8 cellular contexts compared by ENCODE assay signal in the genomic region with DNA sequence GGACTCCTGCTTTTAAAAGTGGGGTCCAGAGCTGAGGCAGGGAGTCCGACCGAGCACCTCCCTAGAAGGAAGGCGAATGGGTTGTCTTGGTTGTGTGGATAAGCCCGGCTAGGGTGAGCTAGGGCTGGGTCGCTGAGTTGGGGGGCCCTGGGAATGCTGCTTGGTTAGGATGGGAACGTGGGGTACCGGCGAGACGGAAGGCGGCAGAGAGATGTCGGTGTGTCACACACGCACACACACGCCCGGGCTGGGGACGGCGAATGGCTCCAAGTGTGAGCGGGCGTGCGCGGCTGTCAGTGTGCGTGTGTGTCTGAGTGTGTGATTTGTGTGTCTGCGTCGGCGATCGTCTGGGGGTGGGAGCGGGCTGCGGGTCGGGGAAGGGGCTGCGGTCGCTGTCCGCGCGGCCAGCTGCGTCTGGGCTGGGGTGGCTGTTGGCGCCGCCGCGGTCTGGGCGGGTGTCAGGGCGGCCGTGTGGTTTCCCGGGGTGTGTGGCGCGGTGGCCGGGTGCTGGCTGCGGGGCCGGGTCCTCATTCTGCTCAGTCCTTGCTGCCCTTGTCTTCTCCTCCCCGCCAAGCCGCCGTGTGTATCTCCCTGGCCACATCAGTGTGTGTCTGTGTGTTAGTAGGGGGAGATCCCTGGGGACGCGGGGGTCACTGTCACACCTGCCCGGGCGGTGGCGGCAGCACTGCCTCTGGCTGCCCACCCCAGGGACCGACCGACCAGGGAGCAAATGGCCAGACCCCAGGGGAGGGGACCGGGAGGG. TPM values are rescaled to one million over a fixed set of nuclear protein-coding genes. Genes with fewer than 3 reads are reported as not detected.
DNase-seq lines count a peak whose midpoint lies in the region; ATAC-seq, FAIRE-seq and TF ChIP-seq lines count a peak whose summit lies in the region.

No MANE protein-coding gene starts in this region.

- no peak overlapping the region for H3K27ac ChIP-seq in GM12878 (ENCODE audit: control insufficient read depth, insufficient read depth)
- no peak overlapping the region for H3K27ac ChIP-seq in naive thymus-derived CD4-positive, alpha-beta T cell (ENCODE audit: low read depth, low read length)

- in situ Hi-C loops in GM12878 (cut with MboI) = no loop called here

- no peak for TF ChIP-seq POLR2A in GM12878 (IDR thresholded peaks at IDR 0.05; ENCODE audit: low read depth, low read length)

- H3K9me3 ChIP-seq in GM12878 (replicated peaks; ENCODE audit: control insufficient read depth, insufficient read depth, low read length) = no peaks in the 10 kb centered on the region
- no peaks in the 10 kb centered on the region for H3K9me3 ChIP-seq in naive thymus-derived CD4-positive, alpha-beta T cell (ENCODE audit: control insufficient read depth in 2 of 3, low read length in 3 of 3)

- no peak for FAIRE-seq in GM12878 (lab: Jason Lieb, UNC)

- BruUV-seq in GM12878 (replicated peaks; lab: Mats Ljungman, UMichigan) = no TSS peak

- H3K4me2 ChIP-seq in GM12878 (ENCODE audit: control insufficient read depth, insufficient read depth) = peak overlapping the region; percentile 79

- POLR2A ChIA-PET in GM12878 (lab: Charles Lee) = interaction anchor here (1.5 kb wide), 1 partner anchor 15 kb away, joined by 4 read pairs; no protein-coding TSS in a partner anchor
- POLR2A ChIA-PET in naive thymus-derived CD4-positive, alpha-beta T cell (lab: Charles Lee) = interaction anchor here (0.6 to 1.7 kb wide), 5 partner anchors 10 to 93 kb away, joined by 3 to 8 read pairs (median 4); a partner anchor contains a TSS

- TF ChIP-seq EP300 in GM12878 (IDR thresholded peaks at IDR 0.05; ENCODE audit: borderline replicate concordance in 1 of 2, control insufficient read depth in 1 of 2, low read depth in 2 of 2, low read length in 2 of 2) = no peak

- 0 out of 2 replicates have a peak overlapping the region, but pooled peaks have one; percentile 59 for H3K4me3 ChIP-seq in GM12878
- H3K4me3 ChIP-seq in naive thymus-derived CD4-positive, alpha-beta T cell (ENCODE audit: low read length) = peak overlapping the region; percentile 48

- H3K4me1 Mint-ChIP-seq in IgD-negative memory B cell = peaks cover 19 to 28% (median 26%) of the 10 kb centered on the region in 3 donors
- H3K4me1 Mint-ChIP-seq in naive thymus-derived CD4-positive, alpha-beta T cell = peaks cover 30 to 69% (median 55%) of the 10 kb centered on the region in 7 donors

- H3K27me3 Mint-ChIP-seq in IgD-negative memory B cell = peaks cover 34% of the 10 kb centered on the region
- H3K27me3 Mint-ChIP-seq in naive thymus-derived CD4-positive, alpha-beta T cell = peaks cover 17 to 55% (median 31%) of the 10 kb centered on the region in 5 donors

- H3K9ac ChIP-seq in GM12878 (ENCODE audit: control insufficient read depth, insufficient read depth, low read length) = no peak overlapping the region

- SMC1A ChIA-PET in GM12878 (lab: Charles Lee; ENCODE audit: uncharacterized antibody, unreplicated experiment) = interaction anchor here (1.7 kb wide), 1 partner anchor 18 kb away, joined by 8 read pairs; no protein-coding TSS in a partner anchor

- peak overlapping the region; percentile 19 to 96 (median 80) for H3K4me3 Mint-ChIP-seq in IgD-negative memory B cell
- peak overlapping the region; percentile 79 to 92 (median 86) for H3K4me3 Mint-ChIP-seq in naive thymus-derived CD4-positive, alpha-beta T cell

- CTCF ChIA-PET in GM12878 (lab: Yijun Ruan, JAX) = interaction anchor here (1.4 to 4.4 kb wide), 3 partner anchors 17 to 71 kb away, joined by 3 to 27 read pairs (median 6); a partner anchor contains a TSS
- CTCF ChIA-PET in naive thymus-derived CD4-positive, alpha-beta T cell (lab: Charles Lee) = interaction anchor here (0.7 to 8.1 kb wide), 4 partner anchors 16 to 42 kb away, joined by 3 to 52 read pairs (median 4); a partner anchor contains a TSS

- H3K36me3 Mint-ChIP-seq in IgD-negative memory B cell = no peaks in the 10 kb centered on the region
- H3K36me3 Mint-ChIP-seq in naive thymus-derived CD4-positive, alpha-beta T cell = peaks cover 0 to 4% (median 0%) of the 10 kb centered on the region in 5 donors

- 3% methylated on average over 35 of the region's 58 CpGs for WGBS in GM12878 (ENCODE audit: insufficient coverage, insufficient replicate concordance, low lambda C conversion rate, missing lambda C conversion rate)

- H2AFZ ChIP-seq in GM12878 (ENCODE audit: control insufficient read depth, low read depth, low read length) = no peak overlapping the region

- DNase-seq in COLO668 (lab: John Stamatoyannopoulos, UW; ENCODE audit: unreplicated experiment) (peak; percentile 59), GM12878 (ENCODE audit: low read depth, low spot score) (no peak), DMS79 treated with DMSO at 0.1 percent for 48 hours (lab: John Stamatoyannopoulos, UW) (no peak), ecto neural progenitor cell (ENCODE audit: low spot score) (no peak)
- peak in 2 of 9 donors; percentile 24 to 40 for DNase-seq in naive thymus-derived CD4-positive, alpha-beta T cell

- no peaks in the 10 kb centered on the region for H3K36me3 ChIP-seq in GM12878 (ENCODE audit: control insufficient read depth in 2 of 2, insufficient read depth in 2 of 2, low read length in 1 of 2)
- no peaks in the 10 kb centered on the region for H3K36me3 ChIP-seq in naive thymus-derived CD4-positive, alpha-beta T cell (ENCODE audit: control insufficient read depth in 2 of 3, insufficient read depth in 3 of 3, low read length in 3 of 3)

- peaks cover 34% of the 10 kb centered on the region for H3K4me1 ChIP-seq in GM12878 (ENCODE audit: control insufficient read depth, insufficient read depth, low read length)
- H3K4me1 ChIP-seq in naive thymus-derived CD4-positive, alpha-beta T cell (ENCODE audit: control insufficient read depth in 2 of 2, insufficient read depth in 2 of 2, low read length in 2 of 2) = peaks cover 51 to 52% of the 10 kb centered on the region in 2 donors

- H3K9me3 Mint-ChIP-seq in IgD-negative memory B cell = peaks cover 0 to 1% (median 0%) of the 10 kb centered on the region in 3 donors
- H3K9me3 Mint-ChIP-seq in naive thymus-derived CD4-positive, alpha-beta T cell = peaks cover 0 to 4% (median 0%) of the 10 kb centered on the region in 11 donors

- ATAC-seq in GM12878 (no peak), GM19397 (IDR thresholded peaks at IDR 0.05; ENCODE audit: unreplicated experiment) (no peak), HG03025 (IDR thresholded peaks at IDR 0.05; ENCODE audit: low FRiP score, unreplicated experiment) (no peak)
- no peak for ATAC-seq in naive thymus-derived CD4-positive, alpha-beta T cell

- TF ChIP-seq RAD21 in GM12878 (IDR thresholded peaks at IDR 0.05; ENCODE audit: insufficient read depth, low read depth, low read length) = no peak

- no peak for TF ChIP-seq CTCF in GM12878 (IDR thresholded peaks at IDR 0.05 in 2 of 3, conservative IDR thresholded peaks at IDR 0.05 in 1 of 3; ENCODE audit: control insufficient read depth in 2 of 3, extremely low read depth in 1 of 3, insufficient read depth in 1 of 3, low read depth in 3 of 3, low read length in 3 of 3)

- intact Hi-C loops in GM12878 (cut with micrococcal nuclease; ENCODE audit: unreplicated experiment) = loop anchor here (10.0 kb wide), 1 partner anchor 595 kb away; no protein-coding TSS in a partner anchor
- intact Hi-C loops in naive thymus-derived CD4-positive, alpha-beta T cell (cut with micrococcal nuclease) = loop anchor here (1.0 to 10.0 kb wide), 5 partner anchors 8 to 605 kb away; a partner anchor contains a TSS

- H3K27ac Mint-ChIP-seq in IgD-negative memory B cell = peak overlapping the region; percentile 17 to 83 (median 67)
- peak overlapping the region in 8 of 9 donors; percentile 1 to 84 (median 50) for H3K27ac Mint-ChIP-seq in naive thymus-derived CD4-positive, alpha-beta T cell

- H4K20me1 ChIP-seq in GM12878 (ENCODE audit: control insufficient read depth, insufficient read depth) = no peaks in the 10 kb centered on the region

- no peaks in the 10 kb centered on the region for H3K79me2 ChIP-seq in GM12878 (ENCODE audit: control insufficient read depth, insufficient read depth, low read length)

- H3K27me3 ChIP-seq in GM12878 (replicated peaks in 1 of 2; ENCODE audit: control insufficient read depth in 2 of 2, insufficient read depth in 2 of 2, low read length in 1 of 2) = peaks cover 23 to 26% of the 10 kb centered on the region in 2 experiments
- H3K27me3 ChIP-seq in naive thymus-derived CD4-positive, alpha-beta T cell (ENCODE audit: control insufficient read depth in 2 of 2, insufficient read depth in 2 of 2, low read length in 2 of 2) = peaks cover 28 to 31% of the 10 kb centered on the region in 2 donors

- RAD21 ChIA-PET in GM12878 (lab: Charles Lee; ENCODE audit: unreplicated experiment) = interaction anchor here (1.2 to 1.6 kb wide), 2 partner anchors 15 to 93 kb away, joined by 3 to 6 read pairs; a partner anchor contains a TSS

RNA-seq across cellular contexts. Expression of a gene that starts 1.0 kb away (rescaled TPM):
- polyA plus RNA-seq in IgD-negative memory B cell = 1.3 TPM
- total RNA-seq in GM12878 (2013; cell fraction: nucleolus; rRNA removed) = 1.8 and 2.1 TPM in 2 replicates
- total RNA-seq in GM12878 (2014; rRNA removed) = 1.1 and 1.3 TPM in 2 replicates
- 0.64 and 0.67 TPM in 2 replicates for total RNA-seq in GM12878 (2014; rRNA removed; fragmentation: Illumina TruSeq; extraction: Trizol)
- total RNA-seq in GM12878 (2021) = 1.2 and 1.5 TPM in 2 replicates
- polyA plus RNA-seq in GM12878 (2011; ENCODE audit: low read depth) = 2.6 TPM
- polyA plus RNA-seq in GM12878 (2011; rRNA removed) = 2.3 and 5.4 TPM in 2 replicates
- 6.2 and 7.7 TPM in 2 replicates for polyA plus RNA-seq in GM12878 (2011; cell fraction: cytosol; rRNA removed)
- 5.1 and 10.8 TPM in 2 replicates for polyA plus RNA-seq in GM12878 (2011; cell fraction: nucleus; rRNA removed)
- polyA plus RNA-seq in GM12878 (2012) = 3.4 and 4.9 TPM in 2 replicates
- 0.55 and 1.00 TPM in 2 replicates for polyA plus RNA-seq in GM12878 (2014; fragmentation: Illumina TruSeq; extraction: Trizol)
- under 1 TPM; 0.08 to 0.26 TPM for polyA plus RNA-seq in GM12878 (2014; fragmentation: Nextera tagmentation; extraction: Ambion mirVana)
- polyA plus RNA-seq in GM12878 (2014; rRNA removed) = 1.2 and 1.7 TPM in 2 replicates
- 1 to 10 TPM in 1 of 2 experiments, under 1 TPM in 1; 0.81 to 1.1 TPM for polyA plus RNA-seq in GM12878 (2016; fragmentation: Nextera tagmentation; extraction: Ambion mirVana)
- 1.8 and 3.9 TPM in 2 replicates for polyA minus RNA-seq in GM12878 (2011; rRNA and poly(A)+ RNA removed)
- polyA minus RNA-seq in GM12878 (2011; cell fraction: cytosol; rRNA and poly(A)+ RNA removed) = 2.9 and 3.6 TPM in 2 replicates
- 2.4 and 3.4 TPM in 2 replicates for polyA minus RNA-seq in GM12878 (2011; cell fraction: nucleus; rRNA and poly(A)+ RNA removed)
- total RNA-seq in naive thymus-derived CD4-positive, alpha-beta T cell = 1 to 10 TPM in 4 of 5 experiments, under 1 TPM in 1; 0.42 to 4.0 (median 2.7) TPM
- under 1 TPM; 0.51 to 0.72 TPM for polyA plus RNA-seq in naive thymus-derived CD4-positive, alpha-beta T cell

RNA-seq across cellular contexts. Expression of a gene that starts 16.1 kb away (rescaled TPM):
- 8.5 TPM for polyA plus RNA-seq in IgD-negative memory B cell
- 5.7 and 6.7 TPM in 2 replicates for total RNA-seq in GM12878 (2013; cell fraction: nucleolus; rRNA removed)
- total RNA-seq in GM12878 (2014; rRNA removed) = 8.7 and 14.1 TPM in 2 replicates
- 3.4 and 4.3 TPM in 2 replicates for total RNA-seq in GM12878 (2014; rRNA removed; fragmentation: Illumina TruSeq; extraction: Trizol)
- total RNA-seq in GM12878 (2021) = 5.3 and 6.3 TPM in 2 replicates
- 1.9 TPM for polyA plus RNA-seq in GM12878 (2011; ENCODE audit: low read depth)
- 3.6 and 8.4 TPM in 2 replicates for polyA plus RNA-seq in GM12878 (2011; rRNA removed)
- 11.2 and 12.9 TPM in 2 replicates for polyA plus RNA-seq in GM12878 (2011; cell fraction: cytosol; rRNA removed)
- polyA plus RNA-seq in GM12878 (2011; cell fraction: nucleus; rRNA removed) = 6.6 and 8.8 TPM in 2 replicates
- polyA plus RNA-seq in GM12878 (2012) = 4.7 and 5.6 TPM in 2 replicates
- 2.4 and 4.9 TPM in 2 replicates for polyA plus RNA-seq in GM12878 (2014; fragmentation: Illumina TruSeq; extraction: Trizol)
- polyA plus RNA-seq in GM12878 (2014; fragmentation: Nextera tagmentation; extraction: Ambion mirVana) = 1 to 10 TPM in 1 of 2 experiments, under 1 TPM in 1; 0.52 to 1.3 TPM
- polyA plus RNA-seq in GM12878 (2014; rRNA removed) = 9.7 and 10.7 TPM in 2 replicates
- 1 to 10 TPM; 3.4 to 4.7 TPM for polyA plus RNA-seq in GM12878 (2016; fragmentation: Nextera tagmentation; extraction: Ambion mirVana)
- polyA minus RNA-seq in GM12878 (2011; rRNA and poly(A)+ RNA removed) = 4.8 and 12.7 TPM in 2 replicates
- 4.7 and 5.6 TPM in 2 replicates for polyA minus RNA-seq in GM12878 (2011; cell fraction: cytosol; rRNA and poly(A)+ RNA removed)
- polyA minus RNA-seq in GM12878 (2011; cell fraction: nucleus; rRNA and poly(A)+ RNA removed) = 3.1 and 4.1 TPM in 2 replicates
- total RNA-seq in naive thymus-derived CD4-positive, alpha-beta T cell = 1 to 10 TPM; 3.9 to 9.4 (median 7.7) TPM
- 1 to 10 TPM; 2.1 to 3.9 TPM for polyA plus RNA-seq in naive thymus-derived CD4-positive, alpha-beta T cell

RNA-seq across cellular contexts. Expression of a gene that starts 28.6 kb away (rescaled TPM):
- polyA plus RNA-seq in IgD-negative memory B cell = 8.0 TPM
- 15.4 TPM in 2 replicates for total RNA-seq in GM12878 (2013; cell fraction: nucleolus; rRNA removed)
- 21.7 and 28.9 TPM in 2 replicates for total RNA-seq in GM12878 (2014; rRNA removed)
- 10.5 and 13.0 TPM in 2 replicates for total RNA-seq in GM12878 (2014; rRNA removed; fragmentation: Illumina TruSeq; extraction: Trizol)
- 30.0 and 38.8 TPM in 2 replicates for total RNA-seq in GM12878 (2021)
- 2.3 TPM for polyA plus RNA-seq in GM12878 (2011; ENCODE audit: low read depth)
- polyA plus RNA-seq in GM12878 (2011; rRNA removed) = 3.1 and 6.4 TPM in 2 replicates
- 7.8 and 11.9 TPM in 2 replicates for polyA plus RNA-seq in GM12878 (2011; cell fraction: cytosol; rRNA removed)
- 45.5 TPM in 2 replicates for polyA plus RNA-seq in GM12878 (2011; cell fraction: nucleus; rRNA removed)
- polyA plus RNA-seq in GM12878 (2012) = 6.3 and 9.5 TPM in 2 replicates
- 5.7 and 11.3 TPM in 2 replicates for polyA plus RNA-seq in GM12878 (2014; fragmentation: Illumina TruSeq; extraction: Trizol)
- polyA plus RNA-seq in GM12878 (2014; fragmentation: Nextera tagmentation; extraction: Ambion mirVana) = under 1 TPM; 0.29 to 0.79 TPM
- polyA plus RNA-seq in GM12878 (2014; rRNA removed) = 27.8 and 29.6 TPM in 2 replicates
- 10 to 100 TPM; 16.4 to 18.7 TPM for polyA plus RNA-seq in GM12878 (2016; fragmentation: Nextera tagmentation; extraction: Ambion mirVana)
- 8.7 and 12.4 TPM in 2 replicates for polyA minus RNA-seq in GM12878 (2011; rRNA and poly(A)+ RNA removed)
- polyA minus RNA-seq in GM12878 (2011; cell fraction: cytosol; rRNA and poly(A)+ RNA removed) = 12.2 and 13.4 TPM in 2 replicates
- 9.4 and 17.5 TPM in 2 replicates for polyA minus RNA-seq in GM12878 (2011; cell fraction: nucleus; rRNA and poly(A)+ RNA removed)
- 10 to 100 TPM; 16.9 to 53.7 (median 28.8) TPM for total RNA-seq in naive thymus-derived CD4-positive, alpha-beta T cell
- polyA plus RNA-seq in naive thymus-derived CD4-positive, alpha-beta T cell = 1 to 10 TPM; 5.8 to 8.5 TPM

RNA-seq across cellular contexts. Expression of a gene that starts 46.0 kb away (rescaled TPM):
- polyA plus RNA-seq in IgD-negative memory B cell (not detected), GM12878 (2011; rRNA removed) (not detected in 2 replicates), GM12878 (2014; fragmentation: Illumina TruSeq; extraction: Trizol) (not detected in 2 replicates), GM12878 (2014; fragmentation: Nextera tagmentation; extraction: Ambion mirVana) (not detected), GM12878 (2014; rRNA removed) (not detected in 2 replicates), GM12878 (2016; fragmentation: Nextera tagmentation; extraction: Ambion mirVana) (not detected)
- total RNA-seq in GM12878 (2013; cell fraction: nucleolus; rRNA removed) = not detected in 2 replicates
- total RNA-seq in GM12878 (2014; rRNA removed) (not detected in 2 replicates), GM12878 (2014; rRNA removed; fragmentation: Illumina TruSeq; extraction: Trizol) (not detected in 2 replicates), GM12878 (2021) (not detected in 2 replicates)
- polyA plus RNA-seq in GM12878 (2011; ENCODE audit: low read depth) = not detected
- polyA plus RNA-seq in GM12878 (2011; cell fraction: cytosol; rRNA removed) = not detected in 2 replicates
- 0.24 TPM in 1 of 2 replicates, not detected in the other for polyA plus RNA-seq in GM12878 (2011; cell fraction: nucleus; rRNA removed)
- not detected in 2 replicates for polyA plus RNA-seq in GM12878 (2012)
- not detected in 2 replicates for polyA minus RNA-seq in GM12878 (2011; rRNA and poly(A)+ RNA removed)
- not detected in 2 replicates for polyA minus RNA-seq in GM12878 (2011; cell fraction: cytosol; rRNA and poly(A)+ RNA removed)
- polyA minus RNA-seq in GM12878 (2011; cell fraction: nucleus; rRNA and poly(A)+ RNA removed) = not detected in 2 replicates
- total RNA-seq in naive thymus-derived CD4-positive, alpha-beta T cell = under 1 TPM in 3 of 5 experiments, not detected in 2; 0.19 to 0.78 (median 0.42) TPM
- polyA plus RNA-seq in naive thymus-derived CD4-positive, alpha-beta T cell = not detected

RNA-seq across cellular contexts. Expression of a gene that starts 46.1 kb away (rescaled TPM):
- not detected for polyA plus RNA-seq in IgD-negative memory B cell
- total RNA-seq in GM12878 (2013; cell fraction: nucleolus; rRNA removed) = 0.37 and 0.38 TPM in 2 replicates
- total RNA-seq in GM12878 (2014; rRNA removed) = not detected in 2 replicates
- total RNA-seq in GM12878 (2014; rRNA removed; fragmentation: Illumina TruSeq; extraction: Trizol) = not detected in 2 replicates
- 0.36 TPM in 1 of 2 replicates, not detected in the other for total RNA-seq in GM12878 (2021)
- not detected for polyA plus RNA-seq in GM12878 (2011; ENCODE audit: low read depth)
- polyA plus RNA-seq in GM12878 (2011; rRNA removed) = 0.10 and 0.41 TPM in 2 replicates
- 0.12 TPM in 2 replicates for polyA plus RNA-seq in GM12878 (2011; cell fraction: cytosol; rRNA removed)
- 3.2 and 4.1 TPM in 2 replicates for polyA plus RNA-seq in GM12878 (2011; cell fraction: nucleus; rRNA removed)
- polyA plus RNA-seq in GM12878 (2012) = 0.12 and 0.18 TPM in 2 replicates
- polyA plus RNA-seq in GM12878 (2014; fragmentation: Illumina TruSeq; extraction: Trizol) = not detected in 2 replicates
- polyA plus RNA-seq in GM12878 (2014; fragmentation: Nextera tagmentation; extraction: Ambion mirVana) = not detected
- 0.11 and 0.33 TPM in 2 replicates for polyA plus RNA-seq in GM12878 (2014; rRNA removed)
- not detected for polyA plus RNA-seq in GM12878 (2016; fragmentation: Nextera tagmentation; extraction: Ambion mirVana)
- not detected in 2 replicates for polyA minus RNA-seq in GM12878 (2011; rRNA and poly(A)+ RNA removed)
- polyA minus RNA-seq in GM12878 (2011; cell fraction: cytosol; rRNA and poly(A)+ RNA removed) = not detected in 2 replicates
- 0.24 and 0.67 TPM in 2 replicates for polyA minus RNA-seq in GM12878 (2011; cell fraction: nucleus; rRNA and poly(A)+ RNA removed)
- total RNA-seq in naive thymus-derived CD4-positive, alpha-beta T cell = 1 to 10 TPM in 4 of 5 experiments, under 1 TPM in 1; 0.22 to 3.3 (median 2.4) TPM
- polyA plus RNA-seq in naive thymus-derived CD4-positive, alpha-beta T cell = not detected
